ENCODE assay signal across 1 cellular context in the genomic region with DNA sequence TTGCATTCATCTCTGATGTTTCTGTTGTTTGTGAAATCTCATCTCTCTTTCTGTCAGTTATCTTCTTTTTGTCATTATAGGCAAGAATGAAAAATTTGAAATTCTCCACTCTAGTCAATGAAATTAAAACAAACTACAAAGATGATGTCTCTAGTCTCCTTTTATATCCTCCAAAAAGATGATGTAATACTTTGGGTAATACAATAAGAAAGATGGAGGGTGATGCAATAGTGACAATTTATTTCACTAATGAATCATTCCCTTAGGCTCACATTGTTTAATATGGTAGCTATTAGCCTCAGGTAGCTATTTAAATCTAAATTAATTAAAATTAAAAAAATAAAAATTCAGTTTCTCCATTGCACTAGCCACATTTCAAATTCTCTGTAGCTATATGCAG.
TF ChIP-seq lines count a peak whose summit lies in the region.

No MANE protein-coding gene starts in this region.

TF ChIP-seq in HEK293, 187 proteins besides CTCF, POLR2A, EP300 and RAD21 (continued from another document and continues in another):
- no peak for TF ChIP-seq KLF1 (tag by site-specific recombination; IDR thresholded peaks at IDR 0.05)
- no peak for TF ChIP-seq ZNF404 (tag by site-specific recombination; IDR thresholded peaks at IDR 0.05)
- peak; percentile 31; the same call in 1 of the 2 replicates for TF ChIP-seq SP7 (tag by site-specific recombination; IDR thresholded peaks at IDR 0.05)
- TF ChIP-seq ZNF423 (tag by site-specific recombination; IDR thresholded peaks at IDR 0.05), result no peak
- TF ChIP-seq ZNF513 (tag by site-specific recombination; IDR thresholded peaks at IDR 0.05), result peak; percentile 4; the same call in 1 of the 2 replicates
- TF ChIP-seq, protein P1, sequence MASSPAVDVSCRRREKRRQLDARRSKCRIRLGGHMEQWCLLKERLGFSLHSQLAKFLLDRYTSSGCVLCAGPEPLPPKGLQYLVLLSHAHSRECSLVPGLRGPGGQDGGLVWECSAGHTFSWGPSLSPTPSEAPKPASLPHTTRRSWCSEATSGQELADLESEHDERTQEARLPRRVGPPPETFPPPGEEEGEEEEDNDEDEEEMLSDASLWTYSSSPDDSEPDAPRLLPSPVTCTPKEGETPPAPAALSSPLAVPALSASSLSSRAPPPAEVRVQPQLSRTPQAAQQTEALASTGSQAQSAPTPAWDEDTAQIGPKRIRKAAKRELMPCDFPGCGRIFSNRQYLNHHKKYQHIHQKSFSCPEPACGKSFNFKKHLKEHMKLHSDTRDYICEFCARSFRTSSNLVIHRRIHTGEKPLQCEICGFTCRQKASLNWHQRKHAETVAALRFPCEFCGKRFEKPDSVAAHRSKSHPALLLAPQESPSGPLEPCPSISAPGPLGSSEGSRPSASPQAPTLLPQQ (tag by site-specific recombination; IDR thresholded peaks at IDR 0.05), result no peak
- no peak for TF ChIP-seq MYNN (tag by site-specific recombination; IDR thresholded peaks at IDR 0.05; ENCODE audit: borderline replicate concordance)
- no peak for TF ChIP-seq ZNF600 (tag by site-specific recombination; IDR thresholded peaks at IDR 0.05)
- no peak for TF ChIP-seq ZBTB8A (tag by site-specific recombination; IDR thresholded peaks at IDR 0.05)
- TF ChIP-seq ZNF645 (tag by site-specific recombination; IDR thresholded peaks at IDR 0.05), result no peak
- TF ChIP-seq HOXC10 (CRISPR knock-in tag; IDR thresholded peaks at IDR 0.05), result no peak
- TF ChIP-seq ZNF521 (tag by site-specific recombination; IDR thresholded peaks at IDR 0.05), result no peak
- TF ChIP-seq ZNF510 (tag by site-specific recombination; IDR thresholded peaks at IDR 0.05; ENCODE audit: insufficient replicate concordance), result no peak
- TF ChIP-seq PRDM10 (tag by site-specific recombination; IDR thresholded peaks at IDR 0.05), result no peak
- no peak for TF ChIP-seq ZNF146 (tag by site-specific recombination; IDR thresholded peaks at IDR 0.05)
- peak; percentile 32 for TF ChIP-seq ZNF335 (tag by site-specific recombination; conservative IDR thresholded peaks at IDR 0.05)
- peak; percentile 38; the same call in 1 of the 2 replicates for TF ChIP-seq ZBTB17 (tag by site-specific recombination; IDR thresholded peaks at IDR 0.05)
- no peak for TF ChIP-seq HOXD13 (CRISPR knock-in tag; IDR thresholded peaks at IDR 0.05; ENCODE audit: borderline replicate concordance)
- no peak for TF ChIP-seq KLF10 (tag by site-specific recombination; IDR thresholded peaks at IDR 0.05)
- no peak for TF ChIP-seq ZSCAN23 (tag by site-specific recombination; IDR thresholded peaks at IDR 0.05)
- peak; percentile 60; the same call in 1 of the 2 replicates for TF ChIP-seq PRDM6 (tag by site-specific recombination; IDR thresholded peaks at IDR 0.05)
- no peak for TF ChIP-seq ZNF248 (tag by site-specific recombination; IDR thresholded peaks at IDR 0.05)
- TF ChIP-seq ZBTB21 (tag by site-specific recombination; IDR thresholded peaks at IDR 0.05), result 0 out of 2 replicates have a peak, but pooled peaks have one; percentile 16
- TF ChIP-seq ZNF24 (tag by site-specific recombination; IDR thresholded peaks at IDR 0.05), result no peak
- no peak for TF ChIP-seq BCL11B (tag by site-specific recombination; IDR thresholded peaks at IDR 0.05; ENCODE audit: low read depth)
- no peak for TF ChIP-seq ZNF776 (tag by site-specific recombination; IDR thresholded peaks at IDR 0.05; ENCODE audit: borderline replicate concordance)
- TF ChIP-seq ZNF175 (tag by site-specific recombination; IDR thresholded peaks at IDR 0.05), result no peak
- no peak for TF ChIP-seq ZNF768 (tag by site-specific recombination; IDR thresholded peaks at IDR 0.05)
- TF ChIP-seq ZNF366 (tag by site-specific recombination; conservative IDR thresholded peaks at IDR 0.05), result peak; percentile 41
- no peak for TF ChIP-seq ZFHX2 (tag by site-specific recombination; conservative IDR thresholded peaks at IDR 0.05)
- no peak for TF ChIP-seq SP3 (tag by site-specific recombination; IDR thresholded peaks at IDR 0.05)
- TF ChIP-seq ZFP37 (tag by site-specific recombination; IDR thresholded peaks at IDR 0.05), result no peak
- no peak for TF ChIP-seq ZNF548 (tag by site-specific recombination; IDR thresholded peaks at IDR 0.05)
- TF ChIP-seq, protein P2, sequence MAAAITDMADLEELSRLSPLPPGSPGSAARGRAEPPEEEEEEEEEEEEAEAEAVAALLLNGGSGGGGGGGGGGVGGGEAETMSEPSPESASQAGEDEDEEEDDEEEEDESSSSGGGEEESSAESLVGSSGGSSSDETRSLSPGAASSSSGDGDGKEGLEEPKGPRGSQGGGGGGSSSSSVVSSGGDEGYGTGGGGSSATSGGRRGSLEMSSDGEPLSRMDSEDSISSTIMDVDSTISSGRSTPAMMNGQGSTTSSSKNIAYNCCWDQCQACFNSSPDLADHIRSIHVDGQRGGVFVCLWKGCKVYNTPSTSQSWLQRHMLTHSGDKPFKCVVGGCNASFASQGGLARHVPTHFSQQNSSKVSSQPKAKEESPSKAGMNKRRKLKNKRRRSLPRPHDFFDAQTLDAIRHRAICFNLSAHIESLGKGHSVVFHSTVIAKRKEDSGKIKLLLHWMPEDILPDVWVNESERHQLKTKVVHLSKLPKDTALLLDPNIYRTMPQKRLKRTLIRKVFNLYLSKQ (tag by site-specific recombination; IDR thresholded peaks at IDR 0.05; ENCODE audit: borderline replicate concordance), result no peak
- TF ChIP-seq ZSCAN5A (tag by site-specific recombination; IDR thresholded peaks at IDR 0.05), result no peak
- no peak for TF ChIP-seq OSR2 (tag by site-specific recombination; IDR thresholded peaks at IDR 0.05)
- TF ChIP-seq PRDM1 (tag by site-specific recombination; IDR thresholded peaks at IDR 0.05), result no peak
- no peak for TF ChIP-seq ZIC2 (tag by site-specific recombination; IDR thresholded peaks at IDR 0.05)
- no peak for TF ChIP-seq SETDB1 (IDR thresholded peaks at IDR 0.05; ENCODE audit: insufficient read length, low read length)
- no peak for TF ChIP-seq EGR2 (tag by site-specific recombination; IDR thresholded peaks at IDR 0.05; ENCODE audit: low read depth)
- TF ChIP-seq TSHZ1 (tag by site-specific recombination; IDR thresholded peaks at IDR 0.05; ENCODE audit: borderline replicate concordance), result no peak
- TF ChIP-seq ZNF621 (tag by site-specific recombination; IDR thresholded peaks at IDR 0.05), result no peak
- no peak for TF ChIP-seq ZNF561 (tag by site-specific recombination; IDR thresholded peaks at IDR 0.05; ENCODE audit: borderline replicate concordance)
- no peak for TF ChIP-seq GFI1B (tag by site-specific recombination; IDR thresholded peaks at IDR 0.05)
- TF ChIP-seq ZFP69B (tag by site-specific recombination; IDR thresholded peaks at IDR 0.05), result no peak
- no peak for TF ChIP-seq ZNF341 (tag by site-specific recombination; IDR thresholded peaks at IDR 0.05; ENCODE audit: low read depth)
- TF ChIP-seq TCF7L2 (IDR thresholded peaks at IDR 0.05; ENCODE audit: borderline replicate concordance, low read depth, low read length), result no peak
- TF ChIP-seq ZNF239 (tag by site-specific recombination; IDR thresholded peaks at IDR 0.05), result no peak
- no peak for TF ChIP-seq ZFP3 (tag by site-specific recombination; IDR thresholded peaks at IDR 0.05; ENCODE audit: low read depth)
- TF ChIP-seq ZNF426 (tag by site-specific recombination; IDR thresholded peaks at IDR 0.05), result no peak
- TF ChIP-seq ZEB2 (tag by site-specific recombination; IDR thresholded peaks at IDR 0.05), result 0 out of 2 replicates have a peak, but pooled peaks have one; percentile 19
- no peak for TF ChIP-seq ZNF266 (tag by site-specific recombination; IDR thresholded peaks at IDR 0.05; ENCODE audit: low read depth)
- TF ChIP-seq ZNF133 (tag by site-specific recombination; IDR thresholded peaks at IDR 0.05), result no peak
- peak; percentile 65 for TF ChIP-seq ZNF629 (tag by site-specific recombination; IDR thresholded peaks at IDR 0.05)
